Comparison of ENCODE assay signal across 11 cellular contexts in genomic region chr9:110129460-110129859, GRCh38.
A peak's percentile ranks its signal among the peaks of the same experiment; 100 is the strongest.
DNase-seq lines count a peak whose midpoint lies in the region; ATAC-seq, FAIRE-seq and TF ChIP-seq lines count a peak whose summit lies in the region.
"Had no signal": no experiment of that assay in that cellular context is flagged by ENCODE, and none has a peak within 500 bp of the region (broad histone marks: within the 10 kb centered on the region; RNA-seq: fewer than 3 reads in every experiment).

No MANE protein-coding gene starts in this region.

- H3K4me1 ChIP-seq in HepG2 (ENCODE audit: insufficient read depth, low read length) (peaks cover 51% of the 10 kb centered on the region), right lobe of liver (peaks cover 0 to 24% (median 7%) of the 10 kb centered on the region in 4 donors), HUES64 (ENCODE audit: insufficient read depth, low read length) (peaks cover 86% of the 10 kb centered on the region), right cardiac atrium (ENCODE audit: control insufficient read depth, insufficient read depth, low read length) (peaks cover 27% of the 10 kb centered on the region)

- TF ChIP-seq EP300 in HepG2 (IDR thresholded peaks at IDR 0.05; ENCODE audit: low read depth in 2 of 2, low read length in 2 of 2) (no peak), HepG2 (CRISPR knock-in tag; IDR thresholded peaks at IDR 0.05; ENCODE audit: borderline replicate concordance) (no peak)

- CTCF ChIA-PET in HepG2 (lab: Yijun Ruan, JAX; ENCODE audit: low intra/inter-chr PET ratio, low total read pairs), result no interaction called here

- 90% methylated on average over 1 of the region's 1 CpG for WGBS in HepG2 (ENCODE audit: low lambda C conversion rate)
- whole genome bisulfite sequencing in right lobe of liver (ENCODE audit: insufficient coverage, low coverage, low lambda C conversion rate, missing lambda C conversion rate), result 67% methylated on average over 1 of the region's 1 CpG
- 83% methylated on average over 1 of the region's 1 CpG for WGBS in HUES64
- WGBS in right cardiac atrium, result 56% methylated on average over 1 of the region's 1 CpG

- peaks cover 11% of the 10 kb centered on the region; the same call in 1 of the 2 replicates for H4K20me1 ChIP-seq in HepG2 (ENCODE audit: insufficient read depth, low read length)

- H3K79me2 ChIP-seq in HepG2 (ENCODE audit: insufficient read depth, low read length), result peaks cover 82% of the 10 kb centered on the region

- intact Hi-C loops in HepG2 (cut with micrococcal nuclease; ENCODE audit: unreplicated experiment) (no loop called here), right lobe of liver (cut with DNase I) (no loop called here), right cardiac atrium (cut with DNase I) (loop anchor here in 1 of 4 donors (10.0 kb wide), 1 partner anchor 85 kb away; no protein-coding TSS in a partner anchor)

- H3K4me3 ChIP-seq in HepG2 (replicated peaks in 1 of 3; ENCODE audit: insufficient read depth in 1 of 3, low read depth in 2 of 3, low read length in 3 of 3) (no peak overlapping the region), right lobe of liver (no peak overlapping the region), HUES64 (ENCODE audit: low read length) (no peak overlapping the region), right cardiac atrium (ENCODE audit: low read length) (no peak overlapping the region)

- ATAC-seq in HepG2 (no peak), right lobe of liver (no peak), right cardiac atrium (no peak)

- H3K36me3 ChIP-seq in HepG2 (replicated peaks in 1 of 2; ENCODE audit: control insufficient read depth in 1 of 2, insufficient read depth in 2 of 2, low read length in 2 of 2) (0 out of 5 replicates have a peak, but pooled peaks cover 0 to 4% of the 10 kb centered on the region in 2 experiments), right lobe of liver (peaks cover 0 to 2% (median 0%) of the 10 kb centered on the region in 4 donors), HUES64 (ENCODE audit: insufficient read depth, low read length) (no peaks in the 10 kb centered on the region)

- peak overlapping the region; percentile 16; the same call in 1 of the 2 replicates for H3K9ac ChIP-seq in HepG2 (ENCODE audit: insufficient read depth, low read depth, low read length)
- H3K9ac ChIP-seq in HUES64 (ENCODE audit: low read depth, low read length), result no peak overlapping the region

- TF ChIP-seq POLR2A in HepG2 (IDR thresholded peaks at IDR 0.05; ENCODE audit: insufficient read depth in 1 of 2, low read depth in 2 of 2, low read length in 2 of 2) (no peak), right lobe of liver (IDR thresholded peaks at IDR 0.05) (no peak)

- H3K27me3 ChIP-seq in HepG2 (ENCODE audit: control insufficient read depth in 1 of 2, insufficient read depth in 2 of 2, low read length in 2 of 2) (no peaks in the 10 kb centered on the region; a peak in 1 of 5 replicates), right lobe of liver (no peaks in the 10 kb centered on the region), HUES64 (ENCODE audit: insufficient read depth, low read length) (no peaks in the 10 kb centered on the region), right cardiac atrium (ENCODE audit: control insufficient read depth, insufficient read depth) (no peaks in the 10 kb centered on the region)

- H3K4me2 ChIP-seq in HepG2 (ENCODE audit: low read depth, low read length), result peak overlapping the region; percentile 98

- H3K9me3 ChIP-seq in HepG2 (ENCODE audit: low read length), result no peaks in the 10 kb centered on the region
- no peaks in the 10 kb centered on the region for H3K9me3 ChIP-seq in right lobe of liver
- H3K9me3 ChIP-seq in HUES64 (ENCODE audit: insufficient read depth, low read depth, low read length), result no peaks in the 10 kb centered on the region
- H3K9me3 ChIP-seq in right cardiac atrium (ENCODE audit: control insufficient read depth, low read length), result no peaks in the 10 kb centered on the region

- in situ Hi-C loops in HepG2 (cut with HindIII; ENCODE audit: extremely low pct_ligation_motif_present, low pct_unique_long_range_greater_than_20kb), result no loop called here

- DNase-seq in HepG2 (ENCODE audit: low spot score) (no peak), right lobe of liver (no peak), right cardiac atrium (no peak), SKM-1 (lab: John Stamatoyannopoulos, UW; ENCODE audit: unreplicated experiment) (no peak), NCI-H2107 (lab: John Stamatoyannopoulos, UW) (no peak), NCI-H1048 (lab: John Stamatoyannopoulos, UW) (no peak), NCI-H2029 treated with DMSO at 0.1 percent for 48 hours (lab: John Stamatoyannopoulos, UW) (no peak)
- DNase-seq: activated CD4-positive, alpha-beta T cell treated with anti-CD3 and anti-CD28 coated beads for 1 hour; NCI-H2029 had no signal

- POLR2A ChIA-PET in HepG2 (lab: Yijun Ruan, JAX), result interaction anchor here (0.8 kb wide), 1 partner anchor 22 kb away, joined by 3 read pairs; no protein-coding TSS in a partner anchor

- TF ChIP-seq CTCF in HepG2 (CRISPR knock-in tag; IDR thresholded peaks at IDR 0.05) (no peak), right lobe of liver (IDR thresholded peaks at IDR 0.05) (no peak)

- no TSS peak for BruUV-seq in HepG2 (replicated peaks; lab: Mats Ljungman, UMichigan)

- no peak for TF ChIP-seq RAD21 in HepG2 (CRISPR knock-in tag; IDR thresholded peaks at IDR 0.05)

- no peak overlapping the region for H2AFZ ChIP-seq in HepG2 (ENCODE audit: low read length)

- no peak for FAIRE-seq in HepG2 (lab: Jason Lieb, UNC)
- FAIRE-seq: G401.6 had no signal

- no peak overlapping the region for H3K27ac ChIP-seq in HepG2 (ENCODE audit: extremely low read length, insufficient read depth, low read length)
- no peak overlapping the region for H3K27ac ChIP-seq in right lobe of liver
- H3K27ac ChIP-seq in HUES64 (ENCODE audit: low read depth, low read length), result 0 out of 2 replicates have a peak overlapping the region, but pooled peaks have one; percentile 68
- peak overlapping the region; percentile 36 for H3K27ac ChIP-seq in right cardiac atrium (ENCODE audit: low read length)

TF ChIP-seq in HepG2, 621 proteins besides CTCF, POLR2A, EP300 and RAD21:
- no peak for TF ChIP-seq ZNF772 (CRISPR knock-in tag; IDR thresholded peaks at IDR 0.05)
- no peak for TF ChIP-seq ZSCAN30 (CRISPR knock-in tag; IDR thresholded peaks at IDR 0.05)
- TF ChIP-seq SP5 (CRISPR knock-in tag; IDR thresholded peaks at IDR 0.05; ENCODE audit: borderline replicate concordance, low read depth), result no peak
- no peak for TF ChIP-seq MYNN (CRISPR knock-in tag; IDR thresholded peaks at IDR 0.05; ENCODE audit: low read depth)
- no peak for TF ChIP-seq ZNF674 (CRISPR knock-in tag; IDR thresholded peaks at IDR 0.05; ENCODE audit: low read depth)
- TF ChIP-seq SALL2 (CRISPR knock-in tag; IDR thresholded peaks at IDR 0.05), result no peak
- no peak for TF ChIP-seq PBX2 (CRISPR knock-in tag; IDR thresholded peaks at IDR 0.05)
- TF ChIP-seq CENPBD1 (CRISPR knock-in tag; IDR thresholded peaks at IDR 0.05; ENCODE audit: borderline replicate concordance, low read depth), result no peak
- no peak for TF ChIP-seq ZNF501 (CRISPR knock-in tag; IDR thresholded peaks at IDR 0.05)
- TF ChIP-seq PRPF4 (IDR thresholded peaks at IDR 0.05; ENCODE audit: low read depth, low read length, poor library complexity, severe bottlenecking), result no peak
- no peak for TF ChIP-seq WIZ (CRISPR knock-in tag; IDR thresholded peaks at IDR 0.05)
- no peak for TF ChIP-seq ZNF564 (CRISPR knock-in tag; IDR thresholded peaks at IDR 0.05)
- TF ChIP-seq NCOR1 (IDR thresholded peaks at IDR 0.05; ENCODE audit: borderline replicate concordance, low read length), result no peak
- no peak for TF ChIP-seq AHR (CRISPR knock-in tag; IDR thresholded peaks at IDR 0.05)
- no peak for TF ChIP-seq ZNF513 (CRISPR knock-in tag; conservative IDR thresholded peaks at IDR 0.05)
- TF ChIP-seq GMEB1 (CRISPR knock-in tag; IDR thresholded peaks at IDR 0.05; ENCODE audit: borderline replicate concordance), result no peak
- no peak for TF ChIP-seq CBFB (CRISPR knock-in tag; IDR thresholded peaks at IDR 0.05)

Comparison
In these comparisons a context has a peak if more than half of its experiments do, and no peak if none do; other contexts are left out.
1. H3K27ac ChIP-seq: peak in HUES64 (single experiment) and right cardiac atrium (single experiment); none in HepG2 (single experiment) and right lobe of liver (0 of 3).